8 cellular contexts compared by ENCODE assay signal in the genomic region with DNA sequence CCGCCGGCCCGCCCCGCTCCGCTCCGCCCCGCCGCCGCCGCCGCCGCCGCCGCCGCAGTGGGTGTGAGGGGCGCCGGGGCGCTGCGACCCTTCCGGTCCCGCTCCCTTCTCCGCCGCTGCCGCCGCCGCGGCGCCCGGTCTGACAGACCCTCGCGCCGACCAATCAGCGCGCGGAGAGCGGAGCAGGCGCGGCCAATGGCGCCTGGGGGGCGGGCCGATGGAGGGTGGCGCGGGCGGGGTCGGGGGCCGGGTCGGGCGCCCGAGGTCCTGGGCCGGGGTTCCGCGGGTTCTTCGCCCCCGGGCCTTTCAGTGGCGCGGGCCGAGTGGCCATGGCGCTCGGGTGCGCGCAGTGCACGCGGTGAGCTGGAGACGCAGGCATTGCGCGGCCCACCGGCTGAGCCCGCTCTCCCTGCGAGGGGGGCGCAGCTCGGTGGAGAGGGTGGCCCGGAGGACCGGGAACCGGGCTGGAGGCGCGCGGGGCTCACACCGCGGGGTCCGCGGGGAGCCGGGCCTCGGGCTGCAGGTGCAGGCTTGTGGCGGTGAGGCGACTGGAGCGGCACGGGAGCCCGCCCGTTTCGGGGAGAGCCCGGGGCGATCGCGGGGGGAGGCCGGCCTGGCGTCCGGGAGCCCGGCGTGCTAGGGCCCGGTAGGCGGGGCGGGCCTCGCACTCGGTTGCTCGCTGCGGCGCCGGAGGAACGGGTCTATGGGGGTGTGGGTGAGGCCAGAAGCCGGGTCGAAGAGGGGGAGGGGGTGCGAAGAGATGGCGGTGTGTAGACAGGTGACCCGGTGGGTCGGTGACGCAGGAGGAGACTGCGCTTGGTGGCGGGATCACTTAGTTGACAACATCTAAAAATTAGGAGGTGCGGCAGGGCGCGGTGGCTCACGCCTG. TPM values are rescaled to one million over a fixed set of nuclear protein-coding genes. Genes with fewer than 3 reads are reported as not detected.
DNase-seq lines count a peak whose midpoint lies in the region; ATAC-seq and TF ChIP-seq lines count a peak whose summit lies in the region.

A gene (minus strand): TSS at position 141 of the 889 bp plus-strand sequence. CDS start 11,522 bp downstream, outside the sequence.

- H3K4me1 ChIP-seq in right cardiac atrium (ENCODE audit: control insufficient read depth, insufficient read depth, low read length) (peaks cover 2% of the 10 kb centered on the region), rectal smooth muscle tissue (ENCODE audit: control insufficient read depth, insufficient read depth, low read length) (no peaks in the 10 kb centered on the region), uterus (peaks cover 0 to 3% of the 10 kb centered on the region in 2 donors)

- intact Hi-C loops in T-helper 2 cell treated with Interferon-gamma antibody and Interleukin-4, amounts not matched to agents 100 ng/mL and 5 ng/mL, for 36 hours (cut with micrococcal nuclease): loop anchor here (1.0 to 5.0 kb wide), 2 partner anchors 202 to 870 kb away; a partner anchor contains a TSS
- intact Hi-C loops in right cardiac atrium (cut with DNase I) (loop anchor here (2.0 to 10.0 kb wide), 4 partner anchors 177 to 375 kb away; no protein-coding TSS in a partner anchor), uterus (cut with DNase I; ENCODE audit: low total_unique reads) (loop anchor here (5.0 kb wide), 1 partner anchor 180 kb away; no protein-coding TSS in a partner anchor)

- H3K9ac ChIP-seq in rectal smooth muscle tissue (ENCODE audit: low read length): peak within 1 kb of the TSS; percentile 33

- ATAC-seq in HG02571 (IDR thresholded peaks at IDR 0.05; ENCODE audit: unreplicated experiment): peak; percentile 79
- ATAC-seq in right cardiac atrium: peak; percentile 93 to 94

- DNase-seq in GM13976 (ENCODE audit: low spot score): peak; percentile 95
- DNase-seq in NCI-H1092 (lab: John Stamatoyannopoulos, UW): peak; percentile 70
- peak; percentile 86 to 95 (median 94) for DNase-seq in right cardiac atrium
- DNase-seq in uterus: peak; percentile 69 to 81

- H3K9me3 ChIP-seq in right cardiac atrium (ENCODE audit: control insufficient read depth, low read length) (no peaks in the 10 kb centered on the region), uterus (no peaks in the 10 kb centered on the region)

- H3K36me3 ChIP-seq in rectal smooth muscle tissue (ENCODE audit: control insufficient read depth, insufficient read depth, low read length): peaks cover 2% of the 10 kb centered on the region
- no peaks in the 10 kb centered on the region for H3K36me3 ChIP-seq in uterus

- in situ Hi-C loops in GM13976 (cut with MboI; ENCODE audit: low sequenced_read_pairs, unreplicated experiment): no loop called here

- TF ChIP-seq CTCF in GM13976 (IDR thresholded peaks at IDR 0.05; ENCODE audit: borderline replicate concordance, control extremely low read depth, extremely low read depth, insufficient read depth, missing control alignments): no peak
- no peak for TF ChIP-seq CTCF in uterus (IDR thresholded peaks at IDR 0.05)

- H3K4me3 ChIP-seq in right cardiac atrium (ENCODE audit: low read length) (peak within 1 kb of the TSS; percentile 92), rectal smooth muscle tissue (ENCODE audit: low read length) (peak within 1 kb of the TSS; percentile 85), uterus (peak within 1 kb of the TSS; percentile 74 to 99)

- under 1% methylated on average over 121 of the region's 122 CpGs for WGBS in right cardiac atrium

- H3K27ac ChIP-seq in angular gyrus (ENCODE audit: low read depth, low read length) (peak within 1 kb of the TSS; percentile 85), right cardiac atrium (ENCODE audit: low read length) (peak within 1 kb of the TSS; percentile 93), rectal smooth muscle tissue (ENCODE audit: low read depth, low read length) (peak within 1 kb of the TSS; percentile 83), uterus (peak within 1 kb of the TSS; percentile 89 to 95)

- TF ChIP-seq POLR2A in uterus (IDR thresholded peaks at IDR 0.05): peak; percentile 7 to 42

- no peaks in the 10 kb centered on the region for H3K27me3 ChIP-seq in right cardiac atrium (ENCODE audit: control insufficient read depth, insufficient read depth)
- no peaks in the 10 kb centered on the region for H3K27me3 ChIP-seq in rectal smooth muscle tissue (ENCODE audit: control insufficient read depth, insufficient read depth, low read length)
- H3K27me3 ChIP-seq in uterus: no peaks in the 10 kb centered on the region

RNA-seq across cellular contexts. Expression of the gene that starts here (rescaled TPM):
- total RNA-seq in T-helper 2 cell treated with Interferon-gamma antibody and Interleukin-4, amounts not matched to agents 100 ng/mL and 5 ng/mL, for 36 hours: 44.9 and 50.7 TPM in 2 replicates
- total RNA-seq in right cardiac atrium (10 to 100 TPM; 43.6 to 47.4 (median 46.1) TPM), uterus (10 to 100 TPM in 3 of 4 donors, 1 to 10 TPM in 1; 9.2 to 45.1 (median 33.3) TPM)
- 20.1 TPM for polyA plus RNA-seq in right cardiac atrium

Comparison
In these comparisons a context has a peak if more than half of its experiments do, and no peak if none do; other contexts are left out.
1. Peak in every context shown above with its lines: DNase-seq, ATAC-seq, H3K4me3 ChIP-seq and H3K27ac ChIP-seq.